2 cellular contexts compared by ENCODE assay signal in genomic region chrX:107025538-107025937, GRCh38.
A peak's percentile ranks its signal among the peaks of the same experiment; 100 is the strongest.
TF ChIP-seq lines count a peak whose summit lies in the region.

No MANE protein-coding gene starts in this region.

TF ChIP-seq in K562, 482 proteins besides CTCF, POLR2A, EP300 and RAD21:
- TF ChIP-seq HDAC6 (IDR thresholded peaks at IDR 0.05; ENCODE audit: low read depth, low read length), result no peak
- peak; percentile 64 for TF ChIP-seq SMC3 (conservative IDR thresholded peaks at IDR 0.05; ENCODE audit: insufficient read depth, low read depth, low read length)
- TF ChIP-seq DACH1 (IDR thresholded peaks at IDR 0.05; ENCODE audit: partially characterized antibody), result no peak
- TF ChIP-seq HINFP (tag; conservative IDR thresholded peaks at IDR 0.05; ENCODE audit: low read depth), result no peak
- TF ChIP-seq ARID2 (IDR thresholded peaks at IDR 0.05), result peak; percentile 68; the same call in 1 of the 2 replicates
- peak; percentile 54; the same call in 1 of the 2 replicates for TF ChIP-seq STAG1 (CRISPR knock-in tag; IDR thresholded peaks at IDR 0.05; ENCODE audit: borderline replicate concordance)
- TF ChIP-seq CCAR2 (IDR thresholded peaks at IDR 0.05; ENCODE audit: low read depth, low read length), result no peak
- no peak for TF ChIP-seq ATF7 (IDR thresholded peaks at IDR 0.05)
- TF ChIP-seq DEAF1 (CRISPR knock-in tag; IDR thresholded peaks at IDR 0.05), result peak; percentile 75
- TF ChIP-seq STAT5A (IDR thresholded peaks at IDR 0.05; ENCODE audit: borderline replicate concordance, low read length), result no peak

TF ChIP-seq in HepG2, 621 proteins besides CTCF, POLR2A, EP300 and RAD21:
- TF ChIP-seq STAG1 (CRISPR knock-in tag; IDR thresholded peaks at IDR 0.05), result peak; percentile 75
- TF ChIP-seq NKX3-1 (CRISPR knock-in tag; IDR thresholded peaks at IDR 0.05), result no peak
- TF ChIP-seq ZNF775 (CRISPR knock-in tag; IDR thresholded peaks at IDR 0.05; ENCODE audit: borderline replicate concordance), result no peak
- no peak for TF ChIP-seq AHDC1 (CRISPR knock-in tag; IDR thresholded peaks at IDR 0.05; ENCODE audit: borderline replicate concordance)
- TF ChIP-seq ATF7 (IDR thresholded peaks at IDR 0.05), result no peak
- TF ChIP-seq ATF7 (CRISPR knock-in tag; IDR thresholded peaks at IDR 0.05), result no peak
- peak; percentile 40; the same call in 1 of the 2 replicates for TF ChIP-seq SMC3 (IDR thresholded peaks at IDR 0.05; ENCODE audit: low read length)
